8 cellular contexts compared by ENCODE assay signal in the genomic region with DNA sequence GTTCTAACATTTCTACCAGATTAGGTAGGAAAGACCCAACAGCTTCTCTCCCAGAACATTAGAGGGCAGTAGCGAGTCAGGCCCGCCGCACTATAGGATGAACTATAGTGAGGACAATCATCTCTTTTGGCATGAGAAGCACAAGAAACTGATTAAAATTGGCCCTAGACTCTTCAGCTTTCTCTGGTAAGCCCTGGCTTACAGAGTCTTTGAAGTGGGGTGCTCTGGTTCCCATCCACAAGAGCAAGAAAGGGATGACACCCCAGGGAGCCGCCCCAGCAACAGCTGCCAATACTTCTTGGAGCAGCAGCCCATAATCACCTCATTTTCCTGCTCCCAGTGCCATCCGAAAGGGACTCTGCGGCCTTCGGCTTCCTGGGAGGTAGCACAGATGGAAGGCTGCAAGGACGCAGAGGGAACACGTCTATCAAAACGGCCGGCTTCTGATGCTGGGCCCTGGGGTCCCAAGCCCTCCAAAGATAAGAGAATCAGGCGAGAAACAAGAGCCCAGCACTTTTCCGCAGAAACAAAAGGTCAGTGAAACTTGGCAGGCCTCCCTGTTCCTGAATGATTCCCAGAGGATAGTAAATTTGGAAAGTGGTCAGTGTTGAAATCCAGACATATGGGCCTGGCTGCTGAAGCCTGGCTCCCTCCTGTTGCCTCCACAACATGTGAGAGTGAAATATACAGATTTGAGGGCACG.
DNase-seq lines count a peak whose midpoint lies in the region; ATAC-seq, FAIRE-seq and TF ChIP-seq lines count a peak whose summit lies in the region.

No MANE protein-coding gene starts in this region.

- no peak overlapping the region for H3K4ac ChIP-seq in H9 (ENCODE audit: low read depth, low read length)

- intact Hi-C loops in CD4-positive, alpha-beta memory T cell (cut with micrococcal nuclease): loop anchor here (1.0 kb wide), 2 partner anchors 85 to 434 kb away; no protein-coding TSS in a partner anchor

- no peak overlapping the region for H3K14ac ChIP-seq in H9 (ENCODE audit: insufficient read depth, low read length)

- H3K36me3 ChIP-seq in CD4-positive, alpha-beta memory T cell (ENCODE audit: insufficient read depth, low read length): no peaks in the 10 kb centered on the region
- H3K36me3 ChIP-seq in OCI-LY3 (replicated peaks; ENCODE audit: low read depth, low read length): no peaks in the 10 kb centered on the region

- no peak overlapping the region for H3K56ac ChIP-seq in H9 (ENCODE audit: insufficient read length, low read depth, low read length)

- FAIRE-seq in islet of Langerhans (lab: Jason Lieb, UNC): peak; percentile 9

- peak overlapping the region; percentile 43 for H2AFZ ChIP-seq in H9 (ENCODE audit: low read length)
- no peak overlapping the region for H2AFZ ChIP-seq in OCI-LY3 (ENCODE audit: low read depth, low read length)

- H2BK120ac ChIP-seq in H9 (ENCODE audit: low read depth, low read length, poor library complexity, severe bottlenecking): no peak overlapping the region

- no peaks in the 10 kb centered on the region for H3K79me2 ChIP-seq in H9 (ENCODE audit: insufficient read depth, low read length)
- H3K79me2 ChIP-seq in OCI-LY3 (ENCODE audit: low read length): no peaks in the 10 kb centered on the region

- POLR2A ChIA-PET in CD4-positive, alpha-beta memory T cell (lab: Charles Lee; ENCODE audit: partially characterized antibody): no interaction called here

- H2BK5ac ChIP-seq in H9 (ENCODE audit: insufficient read length, low read length): no peak overlapping the region

- peaks cover 27 to 30% of the 10 kb centered on the region in 2 donors for H3K27me3 Mint-ChIP-seq in CD4-positive, alpha-beta memory T cell
- H3K27me3 Mint-ChIP-seq in H9 (ENCODE audit: low read depth): peaks cover 2% of the 10 kb centered on the region; the same call in 1 of the 2 replicates

- TF ChIP-seq CTCF in H9 (conservative IDR thresholded peaks at IDR 0.05) (peak; percentile 94), OCI-LY3 (IDR thresholded peaks at IDR 0.05; ENCODE audit: low read depth, low read length) (peak; percentile 89)

- H3K27ac Mint-ChIP-seq in CD4-positive, alpha-beta memory T cell: no peak overlapping the region
- no peak overlapping the region for H3K27ac Mint-ChIP-seq in H9

- H3K18ac ChIP-seq in H9 (ENCODE audit: insufficient read length, low read depth, low read length): no peak overlapping the region

- H4K91ac ChIP-seq in H9 (ENCODE audit: insufficient read length, low read depth, low read length): no peak overlapping the region

- no peak for ATAC-seq in HG03432 (IDR thresholded peaks at IDR 0.05; ENCODE audit: unreplicated experiment)

- no peak overlapping the region for H2BK12ac ChIP-seq in H9 (ENCODE audit: insufficient read length, low read depth, low read length)

- H3K79me1 ChIP-seq in H9 (ENCODE audit: insufficient read depth, low read depth, low read length, poor library complexity, severe bottlenecking): no peaks in the 10 kb centered on the region

- H3K4me1 Mint-ChIP-seq in CD4-positive, alpha-beta memory T cell: peaks cover 0 to 1% (median under 1%) of the 10 kb centered on the region in 4 donors
- H3K4me1 Mint-ChIP-seq in H9: no peaks in the 10 kb centered on the region

- no peaks in the 10 kb centered on the region for H3K9me3 ChIP-seq in CD4-positive, alpha-beta memory T cell (ENCODE audit: control insufficient read depth in 1 of 2, low read length in 2 of 2)
- no peaks in the 10 kb centered on the region for H3K9me3 ChIP-seq in H9 (ENCODE audit: control insufficient read depth, low read depth, low read length)
- H3K9me3 ChIP-seq in OCI-LY3 (ENCODE audit: insufficient read depth, low read length): no peaks in the 10 kb centered on the region

- H3K4me3 Mint-ChIP-seq in CD4-positive, alpha-beta memory T cell: no peak overlapping the region
- H3K4me3 Mint-ChIP-seq in H9: no peak overlapping the region; a peak in 1 of 5 replicates

- peak in 4 of 5 donors; percentile 25 to 35 (median 30) for DNase-seq in CD4-positive, alpha-beta memory T cell
- DNase-seq in H9 (peak; percentile 62), brain pericyte (ENCODE audit: low read depth, low spot score) (peak; percentile 27)
- peak; percentile 17 for DNase-seq in stimulated activated CD4-positive, alpha-beta T cell treated with anti-CD3 and anti-CD28 coated beads, Interleukin-12 subunit alpha, Interleukin-12 subunit beta, amount 100 ng/mL, for 4 hours
- DNase-seq in effector CD8-positive, alpha-beta T cell (lab: John Stamatoyannopoulos, UW): no peak

- CTCF ChIA-PET in CD4-positive, alpha-beta memory T cell (lab: Charles Lee; ENCODE audit: partially characterized antibody): interaction anchor here (0.8 to 3.3 kb wide), 16 partner anchors 8 to 1564 kb away, joined by 3 to 13 read pairs (median 3); no protein-coding TSS in a partner anchor

- H3T11ph ChIP-seq in H9 (ENCODE audit: low read length): no peak overlapping the region

- peaks cover 0 to 4% (median 0%) of the 10 kb centered on the region in 8 donors for H3K9me3 Mint-ChIP-seq in CD4-positive, alpha-beta memory T cell
- peaks cover 2 to 4% of the 10 kb centered on the region in 2 experiments; a peak in 2 of 5 replicates for H3K9me3 Mint-ChIP-seq in H9

- H3K4me3 ChIP-seq in CD4-positive, alpha-beta memory T cell (ENCODE audit: low read length in 2 of 2): no peak overlapping the region
- H3K4me3 ChIP-seq in OCI-LY3 (ENCODE audit: low read length): no peak overlapping the region

- no peaks in the 10 kb centered on the region for H3K27me3 ChIP-seq in CD4-positive, alpha-beta memory T cell (ENCODE audit: insufficient read depth, low read length)
- H3K27me3 ChIP-seq in H9 (ENCODE audit: insufficient read depth, low read length) (no peaks in the 10 kb centered on the region), OCI-LY3 (ENCODE audit: low read depth, low read length) (peaks cover 11% of the 10 kb centered on the region)

- H4K20me1 ChIP-seq in H9 (ENCODE audit: control insufficient read depth, insufficient read depth, insufficient read length) (no peaks in the 10 kb centered on the region), OCI-LY3 (ENCODE audit: insufficient read depth, low read length) (no peaks in the 10 kb centered on the region)

- no peaks in the 10 kb centered on the region for H3K36me3 Mint-ChIP-seq in CD4-positive, alpha-beta memory T cell
- no peaks in the 10 kb centered on the region for H3K36me3 Mint-ChIP-seq in H9 (ENCODE audit: insufficient read depth in 1 of 3, low read depth in 3 of 3)

- H3K23ac ChIP-seq in H9 (ENCODE audit: insufficient read length, low read depth, low read length): no peak overlapping the region

- H3K4me1 ChIP-seq in CD4-positive, alpha-beta memory T cell (ENCODE audit: insufficient read depth, low read length): no peaks in the 10 kb centered on the region
- H3K4me1 ChIP-seq in H9 (ENCODE audit: insufficient read depth, low read length) (no peaks in the 10 kb centered on the region; the same call in 1 of the 2 replicates), OCI-LY3 (ENCODE audit: low read length) (no peaks in the 10 kb centered on the region)

- no peak overlapping the region for H2BK20ac ChIP-seq in H9 (ENCODE audit: low read depth, low read length, poor library complexity, severe bottlenecking)

- H3K27ac ChIP-seq in CD4-positive, alpha-beta memory T cell (ENCODE audit: low read depth, low read length): no peak overlapping the region
- H3K27ac ChIP-seq in H9 (ENCODE audit: insufficient read length, low read depth, low read length): no peak overlapping the region
- H3K27ac ChIP-seq in OCI-LY3 (ENCODE audit: low read length): no peak overlapping the region

- no peak overlapping the region for H2BK15ac ChIP-seq in H9 (ENCODE audit: low read depth, low read length)

- H3K4me2 ChIP-seq in H9 (ENCODE audit: insufficient read depth, insufficient read length, low read length): no peak overlapping the region
- H3K4me2 ChIP-seq in OCI-LY3 (ENCODE audit: low read length): no peak overlapping the region

- no CpG with 5 or more reads among the region's 14 CpGs for WGBS in H9 (ENCODE audit: extremely low coverage, insufficient read length, low lambda C conversion rate)

- H2AK5ac ChIP-seq in H9 (ENCODE audit: insufficient read length, low read length): no peak overlapping the region

- no peak overlapping the region for H3K9ac ChIP-seq in H9 (ENCODE audit: extremely low read depth, insufficient read length, low read length)
- no peak overlapping the region for H3K9ac ChIP-seq in OCI-LY3 (ENCODE audit: low read length)

- no peak overlapping the region for H4K5ac ChIP-seq in H9 (ENCODE audit: insufficient read length, low read depth, low read length)

- H4K8ac ChIP-seq in H9 (replicated peaks; ENCODE audit: insufficient read length, low read depth, low read length): no peak overlapping the region

- no peaks in the 10 kb centered on the region for H3K23me2 ChIP-seq in H9 (ENCODE audit: insufficient read length, low read depth, low read length, poor library complexity, severe bottlenecking)
